Comparison of ENCODE assay signal across 30 cellular contexts in genomic region chr16:81567087-81567486, GRCh38.
"Had no signal": no experiment of that assay in that cellular context is flagged by ENCODE, and none has a peak within 500 bp of the region (broad histone marks: within the 10 kb centered on the region; RNA-seq: fewer than 3 reads in every experiment).

No MANE protein-coding gene starts in this region.

- H3K27me3 ChIP-seq: ascending aorta, dorsolateral prefrontal cortex, gastroesophageal sphincter, hepatocyte, suprapubic skin, tibial nerve had no signal

- ATAC-seq: gastroesophageal sphincter; left cardiac atrium; left ventricle myocardium superior; naive thymus-derived CD8-positive, alpha-beta T cell; sciatic nerve had no signal

- H3K36me3 ChIP-seq: ascending aorta, gastroesophageal sphincter, suprapubic skin, tibial nerve had no signal

- DNase-seq: activated CD4-positive, alpha-beta memory T cell treated with anti-CD3 and anti-CD28 coated beads for 36 hours; activated CD4-positive, alpha-beta T cell treated with anti-CD3 and anti-CD28 coated beads, Interleukin-2, amount 10 ng/mL, durations not matched to agents 24 days and 14 days; activated CD4-positive, CD25-positive, alpha-beta regulatory T cell treated with anti-CD3 and anti-CD28 coated beads, Interleukin-2, amount 50 U/mL, for 72 hours; activated CD8-positive, alpha-beta memory T cell treated with anti-CD3 and anti-CD28 coated beads, Interleukin-2, amount 50 U/mL, for 4 hours; activated effector memory CD4-positive, alpha-beta T cell treated with anti-CD3 and anti-CD28 coated beads, Interleukin-2, amount 50 U/mL, for 16 hours; activated naive CD4-positive, alpha-beta T cell treated with anti-CD3 and anti-CD28 coated beads for 36 hours; activated naive CD8-positive, alpha-beta T cell treated with anti-CD3 and anti-CD28 coated beads for 36 hours; activated T-cell treated with anti-CD3 and anti-CD28 coated beads, Interleukin-2, amount 50 U/mL, for 1 hour; dorsolateral prefrontal cortex; effector memory CD4-positive, alpha-beta T cell; erythroblast; islet precursor cell; left cardiac atrium; left ventricle myocardium superior; mammary epithelial cell; naive thymus-derived CD8-positive, alpha-beta T cell; stimulated activated CD4-positive, alpha-beta T cell treated with anti-CD3 and anti-CD28 coated beads, Interleukin-12 subunit alpha, Interleukin-12 subunit beta, amount 100 ng/mL, for 4 hours; stimulated activated CD4-positive, alpha-beta T cell treated with anti-CD3 and anti-CD28 coated beads, Interleukin-4, amount 100 ng/mL, for 1 hour; T1000 had no signal

- H3K4me3 ChIP-seq: ascending aorta, coronary artery, dorsolateral prefrontal cortex, gastroesophageal sphincter, hepatocyte, skin epidermis, suprapubic skin, tibial nerve had no signal

- H3K4me2 ChIP-seq: hepatocyte had no signal

- H3K9me3 Mint-ChIP-seq: activated naive CD4-positive, alpha-beta T cell treated with anti-CD3 and anti-CD28 coated beads for 36 hours; activated naive CD8-positive, alpha-beta T cell treated with anti-CD3 and anti-CD28 coated beads for 36 hours; activated T-helper 1 cell treated with anti-CD3 and anti-CD28 coated beads, Interleukin-12 subunit alpha, Interleukin-12 subunit beta, Interleukin-2, Interleukin-4 antibody, amounts not matched to agents 30 ng/mL and 10 ng/mL and 1 ng/mL, durations not matched to agents 14 hours and 24 hours and 36 hours; brain; naive thymus-derived CD8-positive, alpha-beta T cell; T-helper 1 cell treated with Interleukin-12 subunit alpha and Interleukin-12 subunit beta and Interleukin-4 antibody, amounts not matched to agents 30 μg/mL and 1 μg/mL, for 36 hours had no signal

- H3K9me3 ChIP-seq: ascending aorta, gastroesophageal sphincter, suprapubic skin, tibial nerve had no signal

- H3K27ac ChIP-seq: ascending aorta, coronary artery, dorsolateral prefrontal cortex, gastroesophageal sphincter, skin epidermis, suprapubic skin, tibial nerve had no signal

- H2AFZ ChIP-seq: hepatocyte had no signal

- H3K4me3 Mint-ChIP-seq: activated CD4-positive, alpha-beta memory T cell treated with anti-CD3 and anti-CD28 coated beads for 36 hours; activated CD4-positive, alpha-beta T cell treated with anti-CD3 and anti-CD28 coated beads, Interleukin-2, amount 10 ng/mL, durations not matched to agents 24 days and 14 days; activated naive CD4-positive, alpha-beta T cell treated with anti-CD3 and anti-CD28 coated beads for 36 hours; activated naive CD8-positive, alpha-beta T cell treated with anti-CD3 and anti-CD28 coated beads for 36 hours; activated T-helper 1 cell treated with anti-CD3 and anti-CD28 coated beads, Interleukin-12 subunit alpha, Interleukin-12 subunit beta, Interleukin-2, Interleukin-4 antibody, amounts not matched to agents 30 ng/mL and 10 ng/mL and 1 ng/mL, durations not matched to agents 14 hours and 24 hours and 36 hours; brain; naive thymus-derived CD8-positive, alpha-beta T cell; T-helper 1 cell treated with Interleukin-12 subunit alpha and Interleukin-12 subunit beta and Interleukin-4 antibody, amounts not matched to agents 30 μg/mL and 1 μg/mL, for 36 hours had no signal

- H3K27ac Mint-ChIP-seq: activated CD4-positive, alpha-beta memory T cell treated with anti-CD3 and anti-CD28 coated beads for 36 hours; activated naive CD4-positive, alpha-beta T cell treated with anti-CD3 and anti-CD28 coated beads for 36 hours; activated naive CD8-positive, alpha-beta T cell treated with anti-CD3 and anti-CD28 coated beads for 36 hours had no signal

- H3K27me3 Mint-ChIP-seq: activated CD4-positive, alpha-beta memory T cell treated with anti-CD3 and anti-CD28 coated beads for 36 hours; activated CD4-positive, alpha-beta T cell treated with anti-CD3 and anti-CD28 coated beads, Interleukin-2, amount 10 ng/mL, durations not matched to agents 24 days and 14 days; activated naive CD8-positive, alpha-beta T cell treated with anti-CD3 and anti-CD28 coated beads for 36 hours; brain; naive thymus-derived CD8-positive, alpha-beta T cell had no signal
